In the genomic region with DNA sequence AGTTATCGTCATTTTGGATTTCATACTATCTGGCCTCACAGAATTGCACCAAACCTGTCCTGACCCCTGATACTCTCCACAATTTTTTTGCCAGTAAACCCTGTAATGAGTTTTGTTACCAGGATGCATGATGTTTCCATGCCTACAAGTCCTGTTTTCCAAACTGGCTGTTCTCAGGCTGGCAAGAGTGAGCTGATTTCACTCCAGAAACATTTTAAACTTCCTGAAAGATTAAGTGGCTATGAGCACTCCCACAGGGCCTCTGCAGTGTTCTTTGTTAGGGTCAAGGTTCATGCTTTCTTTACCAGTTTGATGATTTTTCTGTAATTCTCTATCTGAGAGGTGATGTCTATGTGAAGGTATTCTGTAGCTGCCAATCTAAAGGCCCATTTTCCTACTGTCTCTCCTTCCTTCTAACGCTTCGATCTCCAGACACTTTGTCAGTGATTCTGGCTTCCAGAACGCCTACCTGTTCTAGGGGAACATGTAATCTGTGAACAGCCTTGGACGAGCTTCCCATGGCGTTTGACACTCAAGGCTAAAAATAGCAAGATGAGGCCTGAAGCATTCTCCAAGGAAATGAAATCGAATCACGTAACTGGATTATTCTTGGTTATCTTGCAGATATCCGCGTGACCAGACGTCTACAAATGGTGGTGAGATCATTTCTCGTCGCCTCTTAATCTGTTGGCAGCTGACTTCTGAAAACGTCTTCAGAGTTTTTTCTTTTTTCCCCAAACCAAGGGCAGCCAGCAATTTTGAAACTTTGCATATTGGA, we compare ENCODE assay signal across 11 cellular contexts. TPM values are rescaled to one million over a fixed set of nuclear protein-coding genes. Genes with fewer than 3 reads are reported as not detected.
DNase-seq lines count a peak whose midpoint lies in the region; ATAC-seq and TF ChIP-seq lines count a peak whose summit lies in the region.
"Had no signal": no experiment of that assay in that cellular context is flagged by ENCODE, and none has a peak within 500 bp of the region (broad histone marks: within the 10 kb centered on the region; RNA-seq: fewer than 3 reads in every experiment).

No MANE protein-coding gene starts in this region.

- H3K9me3 Mint-ChIP-seq in activated CD4-positive, alpha-beta memory T cell treated with anti-CD3 and anti-CD28 coated beads for 36 hours = no peaks in the 10 kb centered on the region

- DNase-seq in non-pigmented ciliary epithelial cell (ENCODE audit: low read depth) (peak; percentile 79), SKM-1 treated with dmso at 0.1 percent for 144 hours (lab: John Stamatoyannopoulos, UW; ENCODE audit: unreplicated experiment) (no peak), NCI-H1694 (lab: John Stamatoyannopoulos, UW) (no peak)
- DNase-seq in activated CD4-positive, alpha-beta memory T cell treated with anti-CD3 and anti-CD28 coated beads for 36 hours = no peak
- DNase-seq: activated CD4-positive, alpha-beta T cell treated with anti-CD3 and anti-CD28 coated beads for 4 hours; NCI-H2081 had no signal

- peaks cover 14% of the 10 kb centered on the region for H3K27me3 Mint-ChIP-seq in activated CD4-positive, alpha-beta memory T cell treated with anti-CD3 and anti-CD28 coated beads for 36 hours

- H3K36me3 Mint-ChIP-seq in activated CD4-positive, alpha-beta memory T cell treated with anti-CD3 and anti-CD28 coated beads for 36 hours = no peaks in the 10 kb centered on the region

- no peaks in the 10 kb centered on the region for H3K79me2 ChIP-seq in ACC112 (ENCODE audit: control insufficient read depth, insufficient read depth, low read length, unreplicated experiment)

- no peaks in the 10 kb centered on the region for H3K9me3 ChIP-seq in gastroesophageal sphincter

- peaks cover 16% of the 10 kb centered on the region for H3K4me1 ChIP-seq in ACC112 (ENCODE audit: control insufficient read depth, insufficient read depth, low read length, unreplicated experiment)
- peaks cover 19 to 63% (median 22%) of the 10 kb centered on the region in 3 donors for H3K4me1 ChIP-seq in gastroesophageal sphincter

- peak overlapping the region; percentile 64 for H2AFZ ChIP-seq in ACC112 (ENCODE audit: low read length, unreplicated experiment)

- H3K27me3 ChIP-seq in ACC112 (ENCODE audit: insufficient read depth, low read length) (no peaks in the 10 kb centered on the region), gastroesophageal sphincter (no peaks in the 10 kb centered on the region)
- H3K27me3 ChIP-seq: BLaER1 treated with 17β-estradiol and CSF1 and Interleukin-3, amounts not matched to agents 10 nM and 100 nM had no signal

- H3K36me3 ChIP-seq in ACC112 (ENCODE audit: insufficient read depth, low read length) (no peaks in the 10 kb centered on the region), gastroesophageal sphincter (no peaks in the 10 kb centered on the region)
- H3K36me3 ChIP-seq: BLaER1 treated with 17β-estradiol and CSF1 and Interleukin-3, amounts not matched to agents 10 nM and 100 nM had no signal

- no peak for TF ChIP-seq POLR2A in gastroesophageal sphincter (IDR thresholded peaks at IDR 0.05)

- CTCF ChIA-PET in activated CD4-positive, alpha-beta memory T cell treated with anti-CD3 and anti-CD28 coated beads for 36 hours (lab: Charles Lee) = no interaction called here

- H3K4me3 Mint-ChIP-seq in activated CD4-positive, alpha-beta memory T cell treated with anti-CD3 and anti-CD28 coated beads for 36 hours = no peak overlapping the region

- peak overlapping the region; percentile 68 for H3K27ac ChIP-seq in ACC112 (ENCODE audit: low read depth, low read length)
- H3K27ac ChIP-seq in VCaP = peak overlapping the region; percentile 73
- peak overlapping the region; percentile 88 to 95 (median 90) for H3K27ac ChIP-seq in gastroesophageal sphincter
- H3K27ac ChIP-seq: BLaER1 treated with 17β-estradiol and CSF1 and Interleukin-3, amounts not matched to agents 10 nM and 100 nM had no signal

- H3K4me1 Mint-ChIP-seq in activated CD4-positive, alpha-beta memory T cell treated with anti-CD3 and anti-CD28 coated beads for 36 hours (ENCODE audit: low read depth) = peaks cover 9% of the 10 kb centered on the region

- TF ChIP-seq CTCF in VCaP (conservative IDR thresholded peaks at IDR 0.05) (no peak), gastroesophageal sphincter (IDR thresholded peaks at IDR 0.05) (no peak)

- H3K4me3 ChIP-seq in ACC112 (ENCODE audit: low read depth, low read length) (no peak overlapping the region), gastroesophageal sphincter (peak overlapping the region in 1 of 2 donors; percentile 22)
- H3K4me3 ChIP-seq: BLaER1 treated with 17β-estradiol and CSF1 and Interleukin-3, amounts not matched to agents 10 nM and 100 nM had no signal

- ATAC-seq in gastroesophageal sphincter (peak; percentile 83), GM18520 (IDR thresholded peaks at IDR 0.05; ENCODE audit: unreplicated experiment) (no peak)

- intact Hi-C loops in activated CD4-positive, alpha-beta memory T cell treated with anti-CD3 and anti-CD28 coated beads for 36 hours (cut with micrococcal nuclease) = loop anchor here (1.0 kb wide), 1 partner anchor 20 kb away; no protein-coding TSS in a partner anchor

- TF ChIP-seq EP300 in gastroesophageal sphincter (IDR thresholded peaks at IDR 0.05) = peak; percentile 40

- POLR2A ChIA-PET in activated CD4-positive, alpha-beta memory T cell treated with anti-CD3 and anti-CD28 coated beads for 36 hours (lab: Charles Lee) = no interaction called here

- H3K27ac Mint-ChIP-seq in activated CD4-positive, alpha-beta memory T cell treated with anti-CD3 and anti-CD28 coated beads for 36 hours = no peak overlapping the region

- WGBS in gastroesophageal sphincter (ENCODE audit: low coverage in 1 of 2), 2 donors = 2 to 20% methylated on average over 10 to 13 of the region's 14 CpGs

RNA-seq across cellular contexts. Expression of a gene that starts 31.9 kb away (rescaled TPM):
- total RNA-seq in gastroesophageal sphincter = 1,000 to 10,000 TPM; 1,505 to 2,123 (median 1,752) TPM
- total RNA-seq in activated CD4-positive, alpha-beta memory T cell treated with anti-CD3 and anti-CD28 coated beads for 36 hours = not detected

Comparison
In these comparisons a context has a peak if more than half of its experiments do, and no peak if none do; other contexts are left out.
1. RNA of a gene that starts 31.9 kb away (total RNA-seq): 1,505 to 2,123 TPM in gastroesophageal sphincter; not detected in activated CD4-positive, alpha-beta memory T cell treated with anti-CD3 and anti-CD28 coated beads for 36 hours; every median in the first group is over 1,000 times any median in the second.
2. Peak in every context shown above with its lines, with median percentiles within 50 percentile points of each other: H3K27ac ChIP-seq.